20 cellular contexts compared by ENCODE assay signal in genomic region chr15:57355259-57355658, GRCh38. TPM values are rescaled to one million over a fixed set of nuclear protein-coding genes. Genes with fewer than 3 reads are reported as not detected.
"Had no signal": no experiment of that assay in that cellular context is flagged by ENCODE, and none has a peak within 500 bp of the region (broad histone marks: within the 10 kb centered on the region; RNA-seq: fewer than 3 reads in every experiment).

No MANE protein-coding gene starts in this region.

- ATAC-seq: activated T-cell treated with anti-CD3 and anti-CD28 coated beads, Interleukin-2, amount 50 U/mL, for 72 hours; lower lobe of right lung had no signal

- H3K4me1 ChIP-seq: ascending aorta, breast epithelium, lower lobe of right lung, prostate gland, right atrium auricular region, transverse colon, vagina had no signal

- H3K4me3 Mint-ChIP-seq: activated T-cell treated with anti-CD3 and anti-CD28 coated beads, Interleukin-2, amount 50 U/mL, for 72 hours; stimulated activated naive CD8-positive, alpha-beta T cell treated with anti-CD3 and anti-CD28 coated beads, Interleukin-15, Interleukin-2, amounts not matched to agents 100 ng/mL and 50 ng/mL, for 24 hours had no signal

- H3K36me3 ChIP-seq: ascending aorta, breast epithelium, lower lobe of right lung, prostate gland, right atrium auricular region, transverse colon, vagina, WERI-Rb-1 had no signal

- FAIRE-seq: frontal cortex had no signal

- H3K9me3 ChIP-seq: ascending aorta, breast epithelium, lower lobe of right lung, prostate gland, right atrium auricular region, transverse colon, vagina had no signal

- H3K4me3 ChIP-seq: ascending aorta, breast epithelium, lower lobe of right lung, prostate gland, right atrium auricular region, transverse colon, vagina had no signal

- H3K27me3 ChIP-seq: ascending aorta, breast epithelium, right atrium auricular region, transverse colon, vagina had no signal

- H3K27ac ChIP-seq: ascending aorta, breast epithelium, lower lobe of right lung, prostate gland, right atrium auricular region, transverse colon, vagina, WERI-Rb-1 had no signal

- DNase-seq: activated CD4-positive, alpha-beta T cell treated with anti-CD3 and anti-CD28 coated beads for 1 hour; activated CD8-positive, alpha-beta memory T cell treated with anti-CD3 and anti-CD28 coated beads for 24 hours; activated effector memory CD4-positive, alpha-beta T cell treated with anti-CD3 and anti-CD28 coated beads, Interleukin-2, amount 50 U/mL, for 16 hours; activated naive CD4-positive, alpha-beta T cell treated with anti-CD3 and anti-CD28 coated beads, Interleukin-2, amount 50 U/mL, for 16 hours; activated T-cell treated with anti-CD3 and anti-CD28 coated beads, Interleukin-2, amount 50 U/mL, for 72 hours; cortex of kidney; hypothalamus; islet precursor cell; lower lobe of right lung; midbrain; stimulated activated CD4-positive, alpha-beta T cell treated with anti-CD3 and anti-CD28 coated beads, Interleukin-2, amount 100 ng/mL, for 24 hours; transverse colon; WERI-Rb-1 had no signal

- H3K27ac Mint-ChIP-seq: activated T-cell treated with anti-CD3 and anti-CD28 coated beads, Interleukin-2, amount 50 U/mL, for 72 hours; stimulated activated naive CD8-positive, alpha-beta T cell treated with anti-CD3 and anti-CD28 coated beads, Interleukin-15, Interleukin-2, amounts not matched to agents 100 ng/mL and 50 ng/mL, for 24 hours had no signal

- H3K9me3 Mint-ChIP-seq: activated T-cell treated with anti-CD3 and anti-CD28 coated beads, Interleukin-2, amount 50 U/mL, for 72 hours; stimulated activated naive CD8-positive, alpha-beta T cell treated with anti-CD3 and anti-CD28 coated beads, Interleukin-15, Interleukin-2, amounts not matched to agents 100 ng/mL and 50 ng/mL, for 24 hours had no signal

RNA-seq across cellular contexts. Expression of gene CGNL1, which starts 21.0 kb away (rescaled TPM):
- total RNA-seq: activated T-cell treated with anti-CD3 and anti-CD28 coated beads, Interleukin-2, amount 50 U/mL, for 72 hours had no signal
